ENCODE assay signal across 8 cellular contexts in genomic region chr10:117441812-117442443, GRCh38.
A peak's percentile ranks its signal among the peaks of the same experiment; 100 is the strongest.
DNase-seq lines count a peak whose midpoint lies in the region; ATAC-seq lines count a peak whose summit lies in the region.

No MANE protein-coding gene starts in this region.

- DNase-seq in HS-5 (ENCODE audit: low read depth) (peak; percentile 96), anterior cingulate cortex (lab: John Stamatoyannopoulos, UW) (peak in 30 of 58 donors; percentile 2 to 70 (median 18)), DMS79 treated with DMSO at 0.1 percent for 48 hours (lab: John Stamatoyannopoulos, UW) (no peak)
- peak; percentile 9 for DNase-seq in stimulated activated naive B cell treated with anti-CD40 and anti-IgM and Interleukin-4, amounts not matched to agents 10 μg/mL and 1 μg/mL and 100 μg/mL, for 72 hours
- no peak for DNase-seq in activated naive CD4-positive, alpha-beta T cell treated with anti-CD3 and anti-CD28 coated beads, Interleukin-2, amount 50 U/mL, for 16 hours
- DNase-seq in activated CD4-positive, CD25-positive, alpha-beta regulatory T cell treated with anti-CD3 and anti-CD28 coated beads, Interleukin-2, amount 50 U/mL, for 72 hours, result no peak

- H3K9me3 Mint-ChIP-seq in stimulated activated naive B cell treated with anti-CD40 and anti-IgM and Interleukin-4, amounts not matched to agents 10 μg/mL and 1 μg/mL and 100 μg/mL, for 72 hours, result peaks cover 10 to 15% of the 10 kb centered on the region in 2 donors

- H3K4me1 Mint-ChIP-seq in stimulated activated naive B cell treated with anti-CD40 and anti-IgM and Interleukin-4, amounts not matched to agents 10 μg/mL and 1 μg/mL and 100 μg/mL, for 72 hours, result peaks cover 1 to 18% of the 10 kb centered on the region in 2 donors

- peak; percentile 52 for ATAC-seq in GM19043 (IDR thresholded peaks at IDR 0.05; ENCODE audit: low read depth, unreplicated experiment)
- peak; percentile 68 to 74 for ATAC-seq in stimulated activated naive B cell treated with anti-CD40 and anti-IgM and Interleukin-4, amounts not matched to agents 10 μg/mL and 1 μg/mL and 100 μg/mL, for 72 hours (replicated peaks)
- no peak for ATAC-seq in GM21723 (IDR thresholded peaks at IDR 0.05; ENCODE audit: unreplicated experiment)

- no peak overlapping the region for H3K27ac Mint-ChIP-seq in stimulated activated naive B cell treated with anti-CD40 and anti-IgM and Interleukin-4, amounts not matched to agents 10 μg/mL and 1 μg/mL and 100 μg/mL, for 72 hours

- H3K4me3 Mint-ChIP-seq in stimulated activated naive B cell treated with anti-CD40 and anti-IgM and Interleukin-4, amounts not matched to agents 10 μg/mL and 1 μg/mL and 100 μg/mL, for 72 hours, result no peak overlapping the region

- H3K27me3 Mint-ChIP-seq in stimulated activated naive B cell treated with anti-CD40 and anti-IgM and Interleukin-4, amounts not matched to agents 10 μg/mL and 1 μg/mL and 100 μg/mL, for 72 hours, result peaks cover 25 to 30% of the 10 kb centered on the region in 2 donors

- H3K36me3 Mint-ChIP-seq in stimulated activated naive B cell treated with anti-CD40 and anti-IgM and Interleukin-4, amounts not matched to agents 10 μg/mL and 1 μg/mL and 100 μg/mL, for 72 hours, result no peaks in the 10 kb centered on the region

Comparison
In these comparisons a context has a peak if more than half of its experiments do, and no peak if none do; other contexts are left out.
1. DNase-seq: peak in HS-5 (single experiment), anterior cingulate cortex (30 of 58) and stimulated activated naive B cell treated with anti-CD40 and anti-IgM and Interleukin-4, amounts not matched to agents 10 μg/mL and 1 μg/mL and 100 μg/mL, for 72 hours (single experiment); none in activated naive CD4-positive, alpha-beta T cell treated with anti-CD3 and anti-CD28 coated beads, Interleukin-2, amount 50 U/mL, for 16 hours (single experiment), activated CD4-positive, CD25-positive, alpha-beta regulatory T cell treated with anti-CD3 and anti-CD28 coated beads, Interleukin-2, amount 50 U/mL, for 72 hours (single experiment) and DMS79 treated with DMSO at 0.1 percent for 48 hours (single experiment).